18 cellular contexts compared by ENCODE assay signal in the genomic region with DNA sequence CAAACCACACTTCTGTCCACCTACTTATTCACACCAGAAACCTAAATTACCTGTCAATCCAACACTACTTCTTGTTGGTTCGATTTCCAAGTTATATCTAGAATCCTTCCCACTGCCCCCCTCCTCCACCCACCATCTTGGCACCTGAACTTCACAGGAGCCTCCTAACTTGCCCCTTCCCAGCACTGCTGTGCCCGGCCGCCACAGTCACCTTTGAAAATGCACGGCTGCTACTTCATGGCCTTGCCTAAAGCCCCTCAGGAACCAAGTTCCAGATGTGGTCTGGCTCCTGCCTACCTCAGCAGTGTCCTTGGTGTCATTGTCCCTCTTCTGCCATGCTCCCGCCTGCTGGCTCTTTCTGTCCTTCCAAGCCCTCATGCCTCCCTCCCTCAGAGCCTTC. TPM values are rescaled to one million over a fixed set of nuclear protein-coding genes. Genes with fewer than 3 reads are reported as not detected.
A peak's percentile ranks its signal among the peaks of the same experiment; 100 is the strongest.
DNase-seq lines count a peak whose midpoint lies in the region; ATAC-seq and TF ChIP-seq lines count a peak whose summit lies in the region.
"Had no signal": no experiment of that assay in that cellular context is flagged by ENCODE, and none has a peak within 500 bp of the region (broad histone marks: within the 10 kb centered on the region; RNA-seq: fewer than 3 reads in every experiment).

No MANE protein-coding gene starts in this region.

- no peaks in the 10 kb centered on the region for H3K27me3 Mint-ChIP-seq in activated naive CD8-positive, alpha-beta T cell
- H3K27me3 Mint-ChIP-seq in activated naive CD8-positive, alpha-beta T cell treated with anti-CD3 and anti-CD28 coated beads, Interleukin-2, amount 50 U/mL, for 24 hours: no peaks in the 10 kb centered on the region
- no peaks in the 10 kb centered on the region for H3K27me3 Mint-ChIP-seq in activated T-helper 1 cell treated with anti-CD3 and anti-CD28 coated beads, Interleukin-12 subunit alpha, Interleukin-12 subunit beta, Interleukin-2, Interleukin-4 antibody, amounts not matched to agents 30 ng/mL and 10 ng/mL and 1 ng/mL, durations not matched to agents 14 hours and 24 hours and 36 hours (ENCODE audit: insufficient read depth)
- H3K27me3 Mint-ChIP-seq: activated CD8-positive, alpha-beta memory T cell treated with anti-CD3 and anti-CD28 coated beads, Interleukin-2, amount 10 ng/mL, durations not matched to agents 7 days and 5 days; activated naive CD8-positive, alpha-beta T cell treated with anti-CD3 and anti-CD28 coated beads, Interleukin-2, amount 10 ng/mL, durations not matched to agents 7 days and 5 days had no signal

- H3K36me3 Mint-ChIP-seq in activated naive CD8-positive, alpha-beta T cell: peaks cover 4% of the 10 kb centered on the region
- H3K36me3 Mint-ChIP-seq in activated naive CD8-positive, alpha-beta T cell treated with anti-CD3 and anti-CD28 coated beads, Interleukin-2, amount 50 U/mL, for 24 hours (ENCODE audit: low read depth): peaks cover 9% of the 10 kb centered on the region
- peaks cover 23% of the 10 kb centered on the region for H3K36me3 Mint-ChIP-seq in activated T-helper 1 cell treated with anti-CD3 and anti-CD28 coated beads, Interleukin-12 subunit alpha, Interleukin-12 subunit beta, Interleukin-2, Interleukin-4 antibody, amounts not matched to agents 30 ng/mL and 10 ng/mL and 1 ng/mL, durations not matched to agents 14 hours and 24 hours and 36 hours (ENCODE audit: low read depth)

- H3K27me3 ChIP-seq in lower lobe of right lung (ENCODE audit: low read depth): no peaks in the 10 kb centered on the region
- H3K27me3 ChIP-seq: pancreas, thyroid gland had no signal

- no peak overlapping the region for H3K4me3 Mint-ChIP-seq in activated naive CD8-positive, alpha-beta T cell
- H3K4me3 Mint-ChIP-seq in activated naive CD8-positive, alpha-beta T cell treated with anti-CD3 and anti-CD28 coated beads, Interleukin-2, amount 50 U/mL, for 24 hours: no peak overlapping the region
- H3K4me3 Mint-ChIP-seq in activated T-helper 1 cell treated with anti-CD3 and anti-CD28 coated beads, Interleukin-12 subunit alpha, Interleukin-12 subunit beta, Interleukin-2, Interleukin-4 antibody, amounts not matched to agents 30 ng/mL and 10 ng/mL and 1 ng/mL, durations not matched to agents 14 hours and 24 hours and 36 hours: no peak overlapping the region
- H3K4me3 Mint-ChIP-seq: activated CD8-positive, alpha-beta memory T cell treated with anti-CD3 and anti-CD28 coated beads, Interleukin-2, amount 10 ng/mL, durations not matched to agents 7 days and 5 days; activated naive CD8-positive, alpha-beta T cell treated with anti-CD3 and anti-CD28 coated beads, Interleukin-2, amount 10 ng/mL, durations not matched to agents 7 days and 5 days had no signal

- no peak for TF ChIP-seq CTCF in lower lobe of right lung (IDR thresholded peaks at IDR 0.05)

- ATAC-seq in activated naive CD8-positive, alpha-beta T cell treated with anti-CD3 and anti-CD28 coated beads, Interleukin-2, amount 50 U/mL, for 24 hours: no peak
- no peak for ATAC-seq in lower lobe of right lung
- ATAC-seq in GM21717 (IDR thresholded peaks at IDR 0.05; ENCODE audit: unreplicated experiment): no peak
- ATAC-seq: activated CD8-positive, alpha-beta memory T cell treated with anti-CD3 and anti-CD28 coated beads, Interleukin-2, amount 10 ng/mL, durations not matched to agents 7 days and 5 days; pancreas; SK-N-SH treated with all-trans-retinoic acid at 6 μM for 48 hours had no signal

- H3K4me1 ChIP-seq in lower lobe of right lung: peaks cover 55% of the 10 kb centered on the region

- no peaks in the 10 kb centered on the region for H3K9me3 Mint-ChIP-seq in activated naive CD8-positive, alpha-beta T cell (ENCODE audit: low read depth)
- no peaks in the 10 kb centered on the region for H3K9me3 Mint-ChIP-seq in activated naive CD8-positive, alpha-beta T cell treated with anti-CD3 and anti-CD28 coated beads, Interleukin-2, amount 50 U/mL, for 24 hours
- H3K9me3 Mint-ChIP-seq in activated T-helper 1 cell treated with anti-CD3 and anti-CD28 coated beads, Interleukin-12 subunit alpha, Interleukin-12 subunit beta, Interleukin-2, Interleukin-4 antibody, amounts not matched to agents 30 ng/mL and 10 ng/mL and 1 ng/mL, durations not matched to agents 14 hours and 24 hours and 36 hours: no peaks in the 10 kb centered on the region
- H3K9me3 Mint-ChIP-seq: activated naive CD8-positive, alpha-beta T cell treated with anti-CD3 and anti-CD28 coated beads, Interleukin-2, amount 10 ng/mL, durations not matched to agents 7 days and 5 days had no signal

- no peak for DNase-seq in activated naive CD8-positive, alpha-beta T cell treated with anti-CD3 and anti-CD28 coated beads, Interleukin-2, amount 50 U/mL, for 24 hours
- DNase-seq in activated T-helper 1 cell treated with anti-CD3 and anti-CD28 coated beads, Interleukin-12 subunit alpha, Interleukin-12 subunit beta, Interleukin-2, Interleukin-4 antibody, amounts not matched to agents 30 ng/mL and 10 ng/mL and 1 ng/mL, durations not matched to agents 14 hours and 24 hours and 36 hours (ENCODE audit: low spot score): no peak
- DNase-seq in lower lobe of right lung (peak; percentile 6), NOMO-1 treated with dmso at 0.1 percent for 144 hours (lab: John Stamatoyannopoulos, UW; ENCODE audit: unreplicated experiment) (no peak), DMS53 (lab: John Stamatoyannopoulos, UW) (no peak)
- DNase-seq: activated CD8-positive, alpha-beta memory T cell treated with anti-CD3 and anti-CD28 coated beads, Interleukin-2, amount 10 ng/mL, durations not matched to agents 7 days and 5 days; activated naive CD8-positive, alpha-beta T cell treated with anti-CD3 and anti-CD28 coated beads, Interleukin-2, amount 10 ng/mL, durations not matched to agents 7 days and 5 days; cerebellar nuclear complex; NCI-H1694; NCI-H510A treated with DMSO at 0.1 percent for 48 hours; stimulated activated CD4-positive, alpha-beta T cell treated with anti-CD3 and anti-CD28 coated beads, Interleukin-12 subunit alpha, Interleukin-12 subunit beta, amount 100 ng/mL, for 4 hours; thyroid gland had no signal

- no peak overlapping the region for H3K4me3 ChIP-seq in lower lobe of right lung
- H3K4me3 ChIP-seq: pancreas, thyroid gland had no signal

- peaks cover 55% of the 10 kb centered on the region for H3K36me3 ChIP-seq in lower lobe of right lung
- H3K36me3 ChIP-seq: pancreas had no signal

- peaks cover 72% of the 10 kb centered on the region for H3K4me1 Mint-ChIP-seq in activated naive CD8-positive, alpha-beta T cell (ENCODE audit: low read depth)
- H3K4me1 Mint-ChIP-seq in activated naive CD8-positive, alpha-beta T cell treated with anti-CD3 and anti-CD28 coated beads, Interleukin-2, amount 50 U/mL, for 24 hours: peaks cover 63% of the 10 kb centered on the region
- H3K4me1 Mint-ChIP-seq in activated T-helper 1 cell treated with anti-CD3 and anti-CD28 coated beads, Interleukin-12 subunit alpha, Interleukin-12 subunit beta, Interleukin-2, Interleukin-4 antibody, amounts not matched to agents 30 ng/mL and 10 ng/mL and 1 ng/mL, durations not matched to agents 14 hours and 24 hours and 36 hours (ENCODE audit: low read depth): peaks cover 40% of the 10 kb centered on the region

- peak overlapping the region; percentile 91 for H3K27ac Mint-ChIP-seq in activated naive CD8-positive, alpha-beta T cell
- no peak overlapping the region for H3K27ac Mint-ChIP-seq in activated naive CD8-positive, alpha-beta T cell treated with anti-CD3 and anti-CD28 coated beads, Interleukin-2, amount 50 U/mL, for 24 hours
- peak overlapping the region; percentile 24 for H3K27ac Mint-ChIP-seq in activated T-helper 1 cell treated with anti-CD3 and anti-CD28 coated beads, Interleukin-12 subunit alpha, Interleukin-12 subunit beta, Interleukin-2, Interleukin-4 antibody, amounts not matched to agents 30 ng/mL and 10 ng/mL and 1 ng/mL, durations not matched to agents 14 hours and 24 hours and 36 hours
- H3K27ac Mint-ChIP-seq: activated CD8-positive, alpha-beta memory T cell treated with anti-CD3 and anti-CD28 coated beads, Interleukin-2, amount 10 ng/mL, durations not matched to agents 7 days and 5 days; activated naive CD8-positive, alpha-beta T cell treated with anti-CD3 and anti-CD28 coated beads, Interleukin-2, amount 10 ng/mL, durations not matched to agents 7 days and 5 days had no signal

- intact Hi-C loops in activated T-helper 1 cell treated with anti-CD3 and anti-CD28 coated beads, Interleukin-12 subunit alpha, Interleukin-12 subunit beta, Interleukin-2, Interleukin-4 antibody, amounts not matched to agents 30 ng/mL and 10 ng/mL and 1 ng/mL, durations not matched to agents 14 hours and 24 hours and 36 hours (cut with micrococcal nuclease): loop anchor here (5.0 kb wide), 1 partner anchor 124 kb away; no protein-coding TSS in a partner anchor
- intact Hi-C loops in lower lobe of right lung (cut with DNase I): loop anchor here (10.0 kb wide), 1 partner anchor 229 kb away; no protein-coding TSS in a partner anchor

- no peaks in the 10 kb centered on the region for H3K9me3 ChIP-seq in lower lobe of right lung
- H3K9me3 ChIP-seq: pancreas, thyroid gland had no signal

- H3K27ac ChIP-seq in lower lobe of right lung (no peak overlapping the region), temporal lobe (ENCODE audit: low read depth, low read length) (peak overlapping the region; percentile 99)
- H3K27ac ChIP-seq: pancreas had no signal

RNA-seq across cellular contexts. Expression of a gene that starts 31.2 kb away (rescaled TPM):
- 1.3 and 2.4 TPM in 2 replicates for total RNA-seq in activated T-helper 1 cell treated with anti-CD3 and anti-CD28 coated beads, Interleukin-12 subunit alpha, Interleukin-12 subunit beta, Interleukin-2, Interleukin-4 antibody, amounts not matched to agents 30 ng/mL and 10 ng/mL and 1 ng/mL, durations not matched to agents 14 hours and 24 hours and 36 hours
- total RNA-seq in lower lobe of right lung: 61.6 TPM
- total RNA-seq in temporal lobe: 23.8 TPM

RNA-seq across cellular contexts. Expression of a gene that starts 37.9 kb away (rescaled TPM):
- total RNA-seq in activated T-helper 1 cell treated with anti-CD3 and anti-CD28 coated beads, Interleukin-12 subunit alpha, Interleukin-12 subunit beta, Interleukin-2, Interleukin-4 antibody, amounts not matched to agents 30 ng/mL and 10 ng/mL and 1 ng/mL, durations not matched to agents 14 hours and 24 hours and 36 hours: 45.1 and 45.5 TPM in 2 replicates
- total RNA-seq in lower lobe of right lung (7.7 TPM), temporal lobe (1.5 TPM)
- total RNA-seq: HT-29 had no signal
